Comparison of ENCODE assay signal across 2 cellular contexts in the genomic region with DNA sequence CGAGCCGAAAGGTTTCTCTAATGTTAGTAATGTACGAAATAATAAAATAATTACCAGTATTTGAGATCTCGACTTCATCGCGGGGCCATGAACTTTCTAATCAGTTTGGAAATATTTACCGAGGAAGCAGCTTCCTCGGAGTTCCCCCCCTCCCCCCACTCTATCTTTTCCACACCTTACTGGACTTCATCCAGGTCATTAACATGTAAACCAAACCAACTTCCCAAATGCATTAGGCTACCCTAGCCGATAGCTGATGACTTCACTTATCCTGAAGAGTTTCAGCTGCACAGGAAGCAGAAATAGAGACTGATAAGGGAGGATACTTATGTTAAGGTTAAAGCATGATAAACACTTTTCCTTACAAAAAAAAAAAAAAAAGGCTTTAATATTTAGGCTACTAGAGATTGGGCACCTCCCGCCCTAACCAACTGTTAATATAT.
TF ChIP-seq lines count a peak whose summit lies in the region.

No MANE protein-coding gene starts in this region.

TF ChIP-seq in liver, 16 proteins besides CTCF, POLR2A, EP300 and RAD21 (continued from another document):
- TF ChIP-seq HNF4A (conservative IDR thresholded peaks at IDR 0.05) (no peak), SP1 (IDR thresholded peaks at IDR 0.05) (no peak), GABPA (IDR thresholded peaks at IDR 0.05 in 1 of 2, conservative IDR thresholded peaks at IDR 0.05 in 1 of 2) (no peak), NR2F2 (IDR thresholded peaks at IDR 0.05) (no peak), EGR1 (IDR thresholded peaks at IDR 0.05; ENCODE audit: low read depth in 2 of 2) (no peak)
- TF ChIP-seq, protein P1, sequence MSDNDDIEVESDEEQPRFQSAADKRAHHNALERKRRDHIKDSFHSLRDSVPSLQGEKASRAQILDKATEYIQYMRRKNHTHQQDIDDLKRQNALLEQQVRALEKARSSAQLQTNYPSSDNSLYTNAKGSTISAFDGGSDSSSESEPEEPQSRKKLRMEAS (IDR thresholded peaks at IDR 0.05) = no peak
- TF ChIP-seq, protein P2, sequence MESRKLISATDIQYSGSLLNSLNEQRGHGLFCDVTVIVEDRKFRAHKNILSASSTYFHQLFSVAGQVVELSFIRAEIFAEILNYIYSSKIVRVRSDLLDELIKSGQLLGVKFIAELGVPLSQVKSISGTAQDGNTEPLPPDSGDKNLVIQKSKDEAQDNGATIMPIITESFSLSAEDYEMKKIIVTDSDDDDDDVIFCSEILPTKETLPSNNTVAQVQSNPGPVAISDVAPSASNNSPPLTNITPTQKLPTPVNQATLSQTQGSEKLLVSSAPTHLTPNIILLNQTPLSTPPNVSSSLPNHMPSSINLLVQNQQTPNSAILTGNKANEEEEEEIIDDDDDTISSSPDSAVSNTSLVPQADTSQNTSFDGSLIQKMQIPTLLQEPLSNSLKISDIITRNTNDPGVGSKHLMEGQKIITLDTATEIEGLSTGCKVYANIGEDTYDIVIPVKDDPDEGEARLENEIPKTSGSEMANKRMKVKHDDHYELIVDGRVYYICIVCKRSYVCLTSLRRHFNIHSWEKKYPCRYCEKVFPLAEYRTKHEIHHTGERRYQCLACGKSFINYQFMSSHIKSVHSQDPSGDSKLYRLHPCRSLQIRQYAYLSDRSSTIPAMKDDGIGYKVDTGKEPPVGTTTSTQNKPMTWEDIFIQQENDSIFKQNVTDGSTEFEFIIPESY (IDR thresholded peaks at IDR 0.05) = no peak

TF ChIP-seq in HepG2, 621 proteins besides CTCF, POLR2A, EP300 and RAD21 (continued from another document):
- TF ChIP-seq, protein P3, sequence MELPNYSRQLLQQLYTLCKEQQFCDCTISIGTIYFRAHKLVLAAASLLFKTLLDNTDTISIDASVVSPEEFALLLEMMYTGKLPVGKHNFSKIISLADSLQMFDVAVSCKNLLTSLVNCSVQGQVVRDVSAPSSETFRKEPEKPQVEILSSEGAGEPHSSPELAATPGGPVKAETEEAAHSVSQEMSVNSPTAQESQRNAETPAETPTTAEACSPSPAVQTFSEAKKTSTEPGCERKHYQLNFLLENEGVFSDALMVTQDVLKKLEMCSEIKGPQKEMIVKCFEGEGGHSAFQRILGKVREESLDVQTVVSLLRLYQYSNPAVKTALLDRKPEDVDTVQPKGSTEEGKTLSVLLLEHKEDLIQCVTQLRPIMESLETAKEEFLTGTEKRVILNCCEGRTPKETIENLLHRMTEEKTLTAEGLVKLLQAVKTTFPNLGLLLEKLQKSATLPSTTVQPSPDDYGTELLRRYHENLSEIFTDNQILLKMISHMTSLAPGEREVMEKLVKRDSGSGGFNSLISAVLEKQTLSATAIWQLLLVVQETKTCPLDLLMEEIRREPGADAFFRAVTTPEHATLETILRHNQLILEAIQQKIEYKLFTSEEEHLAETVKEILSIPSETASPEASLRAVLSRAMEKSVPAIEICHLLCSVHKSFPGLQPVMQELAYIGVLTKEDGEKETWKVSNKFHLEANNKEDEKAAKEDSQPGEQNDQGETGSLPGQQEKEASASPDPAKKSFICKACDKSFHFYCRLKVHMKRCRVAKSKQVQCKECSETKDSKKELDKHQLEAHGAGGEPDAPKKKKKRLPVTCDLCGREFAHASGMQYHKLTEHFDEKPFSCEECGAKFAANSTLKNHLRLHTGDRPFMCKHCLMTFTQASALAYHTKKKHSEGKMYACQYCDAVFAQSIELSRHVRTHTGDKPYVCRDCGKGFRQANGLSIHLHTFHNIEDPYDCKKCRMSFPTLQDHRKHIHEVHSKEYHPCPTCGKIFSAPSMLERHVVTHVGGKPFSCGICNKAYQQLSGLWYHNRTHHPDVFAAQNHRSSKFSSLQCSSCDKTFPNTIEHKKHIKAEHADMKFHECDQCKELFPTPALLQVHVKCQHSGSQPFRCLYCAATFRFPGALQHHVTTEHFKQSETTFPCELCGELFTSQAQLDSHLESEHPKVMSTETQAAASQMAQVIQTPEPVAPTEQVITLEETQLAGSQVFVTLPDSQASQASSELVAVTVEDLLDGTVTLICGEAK (IDR thresholded peaks at IDR 0.05) = no peak
- TF ChIP-seq, protein P3 (CRISPR knock-in tag; IDR thresholded peaks at IDR 0.05) = no peak
- TF ChIP-seq JUNB (CRISPR knock-in tag; IDR thresholded peaks at IDR 0.05; ENCODE audit: borderline replicate concordance) (no peak), ZNF660 (CRISPR knock-in tag; IDR thresholded peaks at IDR 0.05; ENCODE audit: borderline replicate concordance, low read depth) (no peak)
